In the genomic region with DNA sequence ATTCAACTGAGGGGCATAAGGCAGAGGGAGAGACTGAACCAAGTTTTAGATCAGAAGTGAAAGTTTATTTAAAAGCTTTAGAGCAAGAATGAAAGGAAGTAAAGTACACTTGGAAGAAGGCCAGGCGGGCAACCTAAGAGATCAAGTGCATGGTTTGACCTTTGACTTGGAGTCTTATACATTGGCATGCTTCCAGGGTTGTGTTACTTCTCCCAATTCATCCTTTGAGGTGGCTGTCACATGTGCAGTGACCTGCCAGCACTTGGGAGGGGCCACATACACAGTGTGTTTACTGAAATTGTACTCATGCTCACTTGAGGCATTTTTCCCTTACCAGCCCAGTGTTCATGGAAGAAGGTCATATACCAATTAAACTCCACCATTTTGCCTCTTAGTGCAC, we compare ENCODE assay signal across 25 cellular contexts. TPM values are rescaled to one million over a fixed set of nuclear protein-coding genes. Genes with fewer than 3 reads are reported as not detected.
DNase-seq lines count a peak whose midpoint lies in the region; ATAC-seq and TF ChIP-seq lines count a peak whose summit lies in the region.
"Had no signal": no experiment of that assay in that cellular context is flagged by ENCODE, and none has a peak within 500 bp of the region (broad histone marks: within the 10 kb centered on the region; RNA-seq: fewer than 3 reads in every experiment).

No MANE protein-coding gene starts in this region.

- H3K36me3 Mint-ChIP-seq in CD4-positive, alpha-beta T cell (ENCODE audit: low read depth) = peaks cover 83% of the 10 kb centered on the region
- peaks cover 44% of the 10 kb centered on the region for H3K36me3 Mint-ChIP-seq in activated T-helper 17 cell treated with anti-CD3 and anti-CD28 coated beads, Interleukin-2, amount 50 U/mL, for 72 hours (ENCODE audit: low read depth)
- no peaks in the 10 kb centered on the region for H3K36me3 Mint-ChIP-seq in MCF 10A (ENCODE audit: insufficient read depth, unreplicated experiment)

- H3K4me1 ChIP-seq in liver (ENCODE audit: control insufficient read depth in 4 of 4, insufficient read depth in 4 of 4, low read length in 3 of 4) = peaks cover 2 to 13% (median 7%) of the 10 kb centered on the region in 4 donors
- H3K4me1 ChIP-seq: ascending aorta, heart right ventricle, prostate gland, suprapubic skin, vagina had no signal

- H3K27me3 ChIP-seq in CD4-positive, alpha-beta T cell (ENCODE audit: control insufficient read depth, insufficient read depth, low read length) = no peaks in the 10 kb centered on the region
- H3K27me3 ChIP-seq in liver (ENCODE audit: control insufficient read depth in 4 of 4, insufficient read depth in 4 of 4, low read length in 3 of 4) = no peaks in the 10 kb centered on the region
- H3K27me3 ChIP-seq: ascending aorta, dorsolateral prefrontal cortex, heart right ventricle, neutrophil, suprapubic skin, vagina had no signal

- POLR2A ChIA-PET in CD4-positive, alpha-beta T cell (lab: Charles Lee) = no interaction called here
- POLR2A ChIA-PET in HEK293T (lab: Yijun Ruan, JAX) (no interaction called here), MCF 10A (lab: Yijun Ruan, JAX) (interaction anchor here (0.9 kb wide), 1 partner anchor 30 kb away, joined by 3 read pairs; no protein-coding TSS in a partner anchor)

- H3K4me3 ChIP-seq in liver (ENCODE audit: low read depth in 1 of 3, low read length in 3 of 3) = no peak overlapping the region
- H3K4me3 ChIP-seq: ascending aorta, dorsolateral prefrontal cortex, heart right ventricle, prostate gland, suprapubic skin, vagina had no signal

- H3K4me1 Mint-ChIP-seq in CD4-positive, alpha-beta T cell (ENCODE audit: low read depth) = peaks cover 7% of the 10 kb centered on the region
- H3K4me1 Mint-ChIP-seq in activated T-helper 17 cell treated with anti-CD3 and anti-CD28 coated beads, Interleukin-2, amount 50 U/mL, for 72 hours = no peaks in the 10 kb centered on the region
- no peaks in the 10 kb centered on the region for H3K4me1 Mint-ChIP-seq in MCF 10A (ENCODE audit: insufficient read depth, unreplicated experiment)
- H3K4me1 Mint-ChIP-seq: activated B cell treated with CpG ODN at 0.5 μM for 24 hours had no signal

- BruUV-seq in MCF 10A (replicated peaks; lab: Mats Ljungman, UMichigan) = no TSS peak

- H3K9me3 ChIP-seq in CD4-positive, alpha-beta T cell (ENCODE audit: control insufficient read depth, low read length) = no peaks in the 10 kb centered on the region
- H3K9me3 ChIP-seq in liver (ENCODE audit: control insufficient read depth in 4 of 4, low read length in 3 of 4) = no peaks in the 10 kb centered on the region
- H3K9me3 ChIP-seq: ascending aorta, neutrophil, prostate gland, suprapubic skin, vagina had no signal

- peak; percentile 8 to 15 for TF ChIP-seq RAD21 in liver (IDR thresholded peaks at IDR 0.05)

- WGBS in liver = 40% methylated on average over 1 of the region's 1 CpG

- H3K27ac ChIP-seq in CD4-positive, alpha-beta T cell (ENCODE audit: low read depth, low read length) = no peak overlapping the region
- peak overlapping the region in 1 of 2 donors; percentile 13 for H3K27ac ChIP-seq in liver (ENCODE audit: low read depth in 1 of 2, low read length in 2 of 2)
- H3K27ac ChIP-seq: ascending aorta, dorsolateral prefrontal cortex, heart right ventricle, neutrophil, prostate gland, suprapubic skin, vagina had no signal

- peak overlapping the region; percentile 20 for H3K27ac Mint-ChIP-seq in CD4-positive, alpha-beta T cell
- H3K27ac Mint-ChIP-seq in activated T-helper 17 cell treated with anti-CD3 and anti-CD28 coated beads, Interleukin-2, amount 50 U/mL, for 72 hours = peak overlapping the region; percentile 56
- no peak overlapping the region for H3K27ac Mint-ChIP-seq in MCF 10A (ENCODE audit: low read depth, unreplicated experiment)
- H3K27ac Mint-ChIP-seq: activated B cell treated with CpG ODN at 0.5 μM for 24 hours had no signal

- TF ChIP-seq CTCF in CD4-positive, alpha-beta T cell (IDR thresholded peaks at IDR 0.05) = no peak
- TF ChIP-seq CTCF in liver (IDR thresholded peaks at IDR 0.05; ENCODE audit: low read depth, low read length, missing input control) (no peak), MCF 10A (IDR thresholded peaks at IDR 0.05; ENCODE audit: unreplicated experiment) (no peak)

- no peaks in the 10 kb centered on the region for H3K9me3 Mint-ChIP-seq in CD4-positive, alpha-beta T cell
- peaks cover 8% of the 10 kb centered on the region for H3K9me3 Mint-ChIP-seq in activated T-helper 17 cell treated with anti-CD3 and anti-CD28 coated beads, Interleukin-2, amount 50 U/mL, for 72 hours
- H3K9me3 Mint-ChIP-seq in MCF 10A (ENCODE audit: unreplicated experiment) = peaks cover 17% of the 10 kb centered on the region

- CTCF ChIA-PET in CD4-positive, alpha-beta T cell (lab: Charles Lee) = no interaction called here
- CTCF ChIA-PET in HEK293T (lab: Yijun Ruan, JAX) = no interaction called here
- CTCF ChIA-PET in MCF 10A (lab: Yijun Ruan, JAX) = interaction anchor here (1.5 to 2.1 kb wide), 2 partner anchors 30 to 46 kb away, joined by 4 to 7 read pairs; partner anchors contain the start of gene CYP2R1

- peaks cover 0 to 6% (median 0%) of the 10 kb centered on the region in 4 donors for H3K36me3 ChIP-seq in liver (ENCODE audit: control insufficient read depth in 4 of 4, insufficient read depth in 3 of 4, low read depth in 1 of 4, low read length in 3 of 4)
- H3K36me3 ChIP-seq: prostate gland, suprapubic skin, vagina had no signal

- ATAC-seq in CD4-positive, alpha-beta T cell (ENCODE audit: poor library complexity) = no peak
- ATAC-seq in activated T-helper 17 cell treated with anti-CD3 and anti-CD28 coated beads, Interleukin-2, amount 50 U/mL, for 72 hours (replicated peaks) = no peak
- ATAC-seq in GM21529 (IDR thresholded peaks at IDR 0.05; ENCODE audit: unreplicated experiment) = no peak
- ATAC-seq: heart right ventricle, left ventricle myocardium superior had no signal

- no peak for DNase-seq in CD4-positive, alpha-beta T cell
- peak; percentile 71 for DNase-seq in HT-29 (ENCODE audit: low spot score)
- no peak for DNase-seq in AML-193 (lab: John Stamatoyannopoulos, UW)
- no peak for DNase-seq in HEK293T (ENCODE audit: extremely low spot score)
- DNase-seq in MCF 10A (ENCODE audit: unreplicated experiment) = no peak
- DNase-seq: activated B cell treated with CpG ODN at 0.5 μM for 24 hours; activated CD4-positive, alpha-beta T cell treated with anti-CD3 and anti-CD28 coated beads, Interleukin-2, amount 50 U/mL, for 4 hours; activated naive CD4-positive, alpha-beta T cell; activated T-cell treated with anti-CD3 and anti-CD28 coated beads for 4 hours; CD4-positive, CD25-positive, alpha-beta regulatory T cell; central memory CD4-positive, alpha-beta T cell; dorsolateral prefrontal cortex; GF-D8; heart right ventricle; left ventricle myocardium superior; NCI-H1092 treated with DMSO at 0.1 percent for 48 hours; NCI-H526 had no signal

- no peak overlapping the region for H3K4me3 Mint-ChIP-seq in CD4-positive, alpha-beta T cell
- no peak overlapping the region for H3K4me3 Mint-ChIP-seq in activated T-helper 17 cell treated with anti-CD3 and anti-CD28 coated beads, Interleukin-2, amount 50 U/mL, for 72 hours
- no peak overlapping the region for H3K4me3 Mint-ChIP-seq in MCF 10A (ENCODE audit: unreplicated experiment)
- H3K4me3 Mint-ChIP-seq: activated B cell treated with CpG ODN at 0.5 μM for 24 hours; CD4-positive, CD25-positive, alpha-beta regulatory T cell had no signal

- H3K9ac ChIP-seq in liver (ENCODE audit: low read depth in 1 of 2, low read length in 2 of 2) = no peak overlapping the region

- H3K27me3 Mint-ChIP-seq in CD4-positive, alpha-beta T cell = no peaks in the 10 kb centered on the region
- H3K27me3 Mint-ChIP-seq in activated T-helper 17 cell treated with anti-CD3 and anti-CD28 coated beads, Interleukin-2, amount 50 U/mL, for 72 hours = no peaks in the 10 kb centered on the region
- peaks cover 13% of the 10 kb centered on the region for H3K27me3 Mint-ChIP-seq in MCF 10A (ENCODE audit: insufficient read depth, unreplicated experiment)
- H3K27me3 Mint-ChIP-seq: CD4-positive, CD25-positive, alpha-beta regulatory T cell had no signal

- intact Hi-C loops in CD4-positive, alpha-beta T cell (cut with DNase I, micrococcal nuclease) = no loop called here
- intact Hi-C loops in MCF 10A (cut with micrococcal nuclease) = no loop called here

TF ChIP-seq in liver, 16 proteins besides CTCF, POLR2A, EP300 and RAD21 (continues in another document):
- peak; percentile 80 for TF ChIP-seq NR2F2 (IDR thresholded peaks at IDR 0.05)
- TF ChIP-seq ATF3 (IDR thresholded peaks at IDR 0.05) = no peak

TF ChIP-seq in HEK293T, 16 proteins besides CTCF, POLR2A, EP300 and RAD21:
- no peak for TF ChIP-seq FOXK2 (IDR thresholded peaks at IDR 0.05)
- TF ChIP-seq NFRKB (IDR thresholded peaks at IDR 0.05) = no peak
- TF ChIP-seq FOXA1 (IDR thresholded peaks at IDR 0.05) = no peak
- no peak for TF ChIP-seq SP1 (IDR thresholded peaks at IDR 0.05)

RNA-seq across cellular contexts. Expression of gene CYP2R1, which starts 30.4 kb away (rescaled TPM):
- total RNA-seq in CD4-positive, alpha-beta T cell = 10 to 100 TPM; 14.2 to 15.8 TPM
- total RNA-seq in HT-29 (2014; rRNA removed; shearing (Covaris generic)) = 7.2 and 9.7 TPM in 2 replicates
- 10 to 100 TPM; 10.5 to 13.7 TPM for total RNA-seq in activated T-helper 17 cell treated with anti-CD3 and anti-CD28 coated beads, Interleukin-2, amount 50 U/mL, for 72 hours
- total RNA-seq in liver = 1 to 10 TPM; 5.8 to 7.5 TPM
- polyA plus RNA-seq in liver = 1 to 10 TPM; 3.2 to 8.2 TPM
- total RNA-seq in MCF 10A (2022) = 20.5 and 22.0 TPM in 2 replicates
